9 cellular contexts compared by ENCODE assay signal in genomic region chr20:36392989-36393388, GRCh38.
"Had no signal": no experiment of that assay in that cellular context is flagged by ENCODE, and none has a peak within 500 bp of the region (broad histone marks: within the 10 kb centered on the region; RNA-seq: fewer than 3 reads in every experiment).

No MANE protein-coding gene starts in this region.

- H3K27ac Mint-ChIP-seq: GM23338, HFFc6 had no signal

- H3K27ac ChIP-seq: GM23248 had no signal

- DNase-seq: GM23248, GOT3, H7, H9, HCEC 1CT, HFFc6 had no signal

- H3K9me3 ChIP-seq: HAP-1 had no signal

- H3K4me3 Mint-ChIP-seq: GM23338, H9, HFFc6 had no signal

- H3K9me3 Mint-ChIP-seq: GM23338 had no signal

- H3K4me3 ChIP-seq: GM23248, GM23338, HAP-1 had no signal

- H3K36me3 ChIP-seq: HAP-1 had no signal

- ATAC-seq: GM23338, HCT116 had no signal
